23 cellular contexts compared by ENCODE assay signal in genomic region chr15:51450001-51450400, GRCh38.
A peak's percentile ranks its signal among the peaks of the same experiment; 100 is the strongest.
DNase-seq lines count a peak whose midpoint lies in the region; ATAC-seq, FAIRE-seq and TF ChIP-seq lines count a peak whose summit lies in the region.
"Had no signal": no experiment of that assay in that cellular context is flagged by ENCODE, and none has a peak within 500 bp of the region (broad histone marks: within the 10 kb centered on the region; RNA-seq: fewer than 3 reads in every experiment).

No MANE protein-coding gene starts in this region.

- TF ChIP-seq POLR2A in breast epithelium (IDR thresholded peaks at IDR 0.05) (no peak), transverse colon (IDR thresholded peaks at IDR 0.05) (no peak)

- peak overlapping the region; percentile 7 for H3K27ac Mint-ChIP-seq in MCF 10A (ENCODE audit: low read depth, unreplicated experiment)
- H3K27ac Mint-ChIP-seq: activated naive CD4-positive, alpha-beta T cell treated with anti-CD3 and anti-CD28 coated beads, Interleukin-2, amount 50 U/mL, for 24 hours; stimulated activated effector memory CD8-positive, alpha-beta T cell treated with anti-CD3 and anti-CD28 coated beads, Interleukin-12 subunit alpha, Interleukin-12 subunit beta, amount 100 ng/mL, for 72 hours had no signal

- no CpG with 5 or more reads among the region's 6 CpGs for WGBS in neuronal stem cell (ENCODE audit: extremely low coverage in 2 of 2, insufficient read length in 2 of 2, insufficient replicate concordance in 1 of 2), 2 donors
- 83 to 93% methylated on average over 6 of the region's 6 CpGs for WGBS in transverse colon (ENCODE audit: low coverage in 1 of 2), 2 donors

- intact Hi-C loops in MCF 10A (cut with micrococcal nuclease) (no loop called here), breast epithelium (cut with DNase I; ENCODE audit: low total_unique reads) (no loop called here), transverse colon (cut with DNase I; ENCODE audit: low total_unique reads) (no loop called here)

- H3K9me3 Mint-ChIP-seq in MCF 10A (ENCODE audit: unreplicated experiment), result peaks cover 5% of the 10 kb centered on the region
- H3K9me3 Mint-ChIP-seq: activated naive CD4-positive, alpha-beta T cell treated with anti-CD3 and anti-CD28 coated beads, Interleukin-2, amount 50 U/mL, for 24 hours; stimulated activated effector memory CD8-positive, alpha-beta T cell treated with anti-CD3 and anti-CD28 coated beads, Interleukin-12 subunit alpha, Interleukin-12 subunit beta, amount 100 ng/mL, for 72 hours had no signal

- peak; percentile 27 for FAIRE-seq in RCC 7860 (lab: Jason Lieb, UNC)
- FAIRE-seq: islet of Langerhans had no signal

- H3K18ac ChIP-seq in neuronal stem cell (ENCODE audit: low read length), result no peak overlapping the region

- peaks cover 14% of the 10 kb centered on the region for H3K4me1 Mint-ChIP-seq in MCF 10A (ENCODE audit: insufficient read depth, unreplicated experiment)
- H3K4me1 Mint-ChIP-seq: activated naive CD4-positive, alpha-beta T cell treated with anti-CD3 and anti-CD28 coated beads, Interleukin-2, amount 50 U/mL, for 24 hours; stimulated activated effector memory CD8-positive, alpha-beta T cell treated with anti-CD3 and anti-CD28 coated beads, Interleukin-12 subunit alpha, Interleukin-12 subunit beta, amount 100 ng/mL, for 72 hours had no signal

- no peaks in the 10 kb centered on the region for H3K79me1 ChIP-seq in neuronal stem cell (ENCODE audit: low read depth, low read length)

- no peak overlapping the region for H3K23ac ChIP-seq in neuronal stem cell (ENCODE audit: low read depth, low read length, poor library complexity)

- in situ Hi-C loops in transverse colon (cut with MboI; ENCODE audit: low pct_ligation_motif_present in 1 of 4, low pct_unique_long_range_greater_than_20kb in 1 of 4, low sequenced_read_pairs in 3 of 4), result no loop called here

- H3K27me3 ChIP-seq in breast epithelium, result no peaks in the 10 kb centered on the region
- no peaks in the 10 kb centered on the region for H3K27me3 ChIP-seq in neuronal stem cell (ENCODE audit: control insufficient read depth in 3 of 3, insufficient read depth in 3 of 3, low read depth in 1 of 3, low read length in 3 of 3)
- H3K27me3 ChIP-seq in transverse colon, result no peaks in the 10 kb centered on the region
- H3K27me3 ChIP-seq: esophagus squamous epithelium, heart left ventricle, tibial artery had no signal

- no TSS peak for BruUV-seq in MCF 10A (replicated peaks; lab: Mats Ljungman, UMichigan)

- H2BK15ac ChIP-seq in neuronal stem cell (ENCODE audit: low read length), result no peak overlapping the region

- H3K9ac ChIP-seq in neuronal stem cell (ENCODE audit: low read depth, low read length, poor library complexity), result no peak overlapping the region
- H3K9ac ChIP-seq: SK-N-SH had no signal

- H3K14ac ChIP-seq in neuronal stem cell (ENCODE audit: low read length), result no peak overlapping the region

- H4K8ac ChIP-seq in neuronal stem cell (ENCODE audit: low read depth, low read length), result no peak overlapping the region

- ATAC-seq in esophagus mucosa (peak; percentile 90), HG02610 (IDR thresholded peaks at IDR 0.05; ENCODE audit: unreplicated experiment) (no peak)
- ATAC-seq: stimulated activated effector memory CD8-positive, alpha-beta T cell treated with anti-CD3 and anti-CD28 coated beads, Interleukin-12 subunit alpha, Interleukin-12 subunit beta, amount 100 ng/mL, for 72 hours had no signal

- H3K36me3 ChIP-seq in breast epithelium, result no peaks in the 10 kb centered on the region
- H3K36me3 ChIP-seq in neuronal stem cell (replicated peaks in 1 of 2; ENCODE audit: control insufficient read depth in 2 of 2, insufficient read depth in 2 of 2, low read length in 2 of 2), result peaks cover 6 to 59% of the 10 kb centered on the region in 2 donors
- peaks cover 0 to 45% (median 14%) of the 10 kb centered on the region in 4 donors for H3K36me3 ChIP-seq in transverse colon

- H3K4me3 Mint-ChIP-seq in MCF 10A (ENCODE audit: unreplicated experiment), result no peak overlapping the region
- H3K4me3 Mint-ChIP-seq: activated naive CD4-positive, alpha-beta T cell treated with anti-CD3 and anti-CD28 coated beads, Interleukin-2, amount 50 U/mL, for 24 hours; stimulated activated effector memory CD8-positive, alpha-beta T cell treated with anti-CD3 and anti-CD28 coated beads, Interleukin-12 subunit alpha, Interleukin-12 subunit beta, amount 100 ng/mL, for 72 hours had no signal

- TF ChIP-seq EP300 in transverse colon (IDR thresholded peaks at IDR 0.05; ENCODE audit: low read depth), result no peak

- H2BK12ac ChIP-seq in neuronal stem cell (ENCODE audit: low read length), result no peak overlapping the region

- no peak overlapping the region for H3K27ac ChIP-seq in breast epithelium
- no peak overlapping the region for H3K27ac ChIP-seq in neuronal stem cell (replicated peaks; ENCODE audit: low read length)
- H3K27ac ChIP-seq in transverse colon, result no peak overlapping the region
- H3K27ac ChIP-seq: 22Rv1, C4-2B, esophagus squamous epithelium, heart left ventricle, tibial artery had no signal

- POLR2A ChIA-PET in MCF 10A (lab: Yijun Ruan, JAX), result interaction anchor here (0.8 to 1.2 kb wide), 2 partner anchors 10 to 14 kb away, joined by 3 to 5 read pairs; no protein-coding TSS in a partner anchor

- DNase-seq in MCF 10A (ENCODE audit: unreplicated experiment) (peak; percentile 79), breast epithelium (ENCODE audit: low spot score in 2 of 2) (no peak), RCC 7860 (ENCODE audit: low spot score) (peak; percentile 61), retinal pigment epithelial cell (ENCODE audit: low read depth) (peak; percentile 39), neuronal stem cell (ENCODE audit: low spot score) (no peak), transverse colon (no peak)
- DNase-seq: activated CD4-positive, alpha-beta T cell treated with anti-CD3 and anti-CD28 coated beads for 4 hours; activated CD8-positive, alpha-beta memory T cell treated with anti-CD3 and anti-CD28 coated beads, Interleukin-2, amount 50 U/mL, for 4 hours; esophagus squamous epithelium; HCEC 1CT; heart left ventricle; NCI-H2081 treated with DMSO at 0.1 percent for 48 hours; NCI-H526; SK-N-SH; stimulated activated CD4-positive, alpha-beta T cell treated with anti-CD3 and anti-CD28 coated beads, Interleukin-12 subunit alpha, Interleukin-12 subunit beta, amount 100 ng/mL, for 4 hours; tibial artery had no signal

- no peak overlapping the region for H3K4ac ChIP-seq in neuronal stem cell (ENCODE audit: low read length)

- no peak overlapping the region for H2AFZ ChIP-seq in neuronal stem cell (ENCODE audit: low read length)

- TF ChIP-seq CTCF in MCF 10A (IDR thresholded peaks at IDR 0.05; ENCODE audit: unreplicated experiment), result no peak
- no peak for TF ChIP-seq CTCF in breast epithelium (IDR thresholded peaks at IDR 0.05)
- TF ChIP-seq CTCF in retinal pigment epithelial cell (conservative IDR thresholded peaks at IDR 0.05; ENCODE audit: low read depth, low read length), result no peak
- TF ChIP-seq CTCF in transverse colon (IDR thresholded peaks at IDR 0.05), result no peak

- no peaks in the 10 kb centered on the region for H3K27me3 Mint-ChIP-seq in MCF 10A (ENCODE audit: insufficient read depth, unreplicated experiment)
- H3K27me3 Mint-ChIP-seq: activated naive CD4-positive, alpha-beta T cell treated with anti-CD3 and anti-CD28 coated beads, Interleukin-2, amount 50 U/mL, for 24 hours had no signal

- no peak overlapping the region for H2BK5ac ChIP-seq in neuronal stem cell (ENCODE audit: low read length)

- no peak overlapping the region for H4K91ac ChIP-seq in neuronal stem cell (ENCODE audit: low read depth, low read length, poor library complexity)

- no peak overlapping the region for H2BK120ac ChIP-seq in neuronal stem cell (ENCODE audit: low read depth, low read length)

- H3K36me3 Mint-ChIP-seq in MCF 10A (ENCODE audit: insufficient read depth, unreplicated experiment), result peaks cover 38% of the 10 kb centered on the region
- H3K36me3 Mint-ChIP-seq: stimulated activated effector memory CD8-positive, alpha-beta T cell treated with anti-CD3 and anti-CD28 coated beads, Interleukin-12 subunit alpha, Interleukin-12 subunit beta, amount 100 ng/mL, for 72 hours had no signal

- H3K4me2 ChIP-seq in neuronal stem cell (ENCODE audit: insufficient read depth, low read length, poor library complexity, severe bottlenecking), result no peak overlapping the region
- H3K4me2 ChIP-seq: SK-N-SH had no signal

- H3K4me1 ChIP-seq in breast epithelium (no peaks in the 10 kb centered on the region), neuronal stem cell (ENCODE audit: control insufficient read depth in 2 of 2, insufficient read depth in 1 of 2, low read depth in 1 of 2, low read length in 2 of 2) (no peaks in the 10 kb centered on the region), transverse colon (no peaks in the 10 kb centered on the region)
- H3K4me1 ChIP-seq: heart left ventricle, tibial artery had no signal

- H3K4me3 ChIP-seq in breast epithelium (no peak overlapping the region), retinal pigment epithelial cell (ENCODE audit: low read length) (no peak overlapping the region), neuronal stem cell (ENCODE audit: low read length in 2 of 2) (no peak overlapping the region), transverse colon (no peak overlapping the region)
- H3K4me3 ChIP-seq: esophagus squamous epithelium, heart left ventricle, tibial artery had no signal

- CTCF ChIA-PET in MCF 10A (lab: Yijun Ruan, JAX), result interaction anchor here (0.7 kb wide), 1 partner anchor 49 kb away, joined by 3 read pairs; no protein-coding TSS in a partner anchor

- H3K9me3 ChIP-seq in breast epithelium (no peaks in the 10 kb centered on the region), neuronal stem cell (replicated peaks in 1 of 2; ENCODE audit: control insufficient read depth in 2 of 2, insufficient read depth in 1 of 2, low read depth in 1 of 2, low read length in 2 of 2) (peaks cover 0 to 2% of the 10 kb centered on the region in 2 donors), transverse colon (no peaks in the 10 kb centered on the region)
- H3K9me3 ChIP-seq: esophagus squamous epithelium, SK-N-SH, tibial artery had no signal

- no peak overlapping the region for H2AK5ac ChIP-seq in neuronal stem cell (ENCODE audit: low read depth, low read length)

Comparison
In these comparisons a context has a peak if more than half of its experiments do, and no peak if none do; other contexts are left out.
1. DNase-seq: peak in MCF 10A (single experiment), RCC 7860 (single experiment) and retinal pigment epithelial cell (single experiment); none in breast epithelium (0 of 2), neuronal stem cell (single experiment) and transverse colon (single experiment).